In genomic region chr4:38237139-38237538, GRCh38 we compare ENCODE assay signal across 17 cellular contexts.
DNase-seq lines count a peak whose midpoint lies in the region; ATAC-seq and TF ChIP-seq lines count a peak whose summit lies in the region.
"Had no signal": no experiment of that assay in that cellular context is flagged by ENCODE, and none has a peak within 500 bp of the region (broad histone marks: within the 10 kb centered on the region; RNA-seq: fewer than 3 reads in every experiment).

No MANE protein-coding gene starts in this region.

- H3K9me3 ChIP-seq in mucosa of descending colon, result no peaks in the 10 kb centered on the region
- no peaks in the 10 kb centered on the region for H3K9me3 ChIP-seq in right atrium auricular region

- no peak overlapping the region for H3K27ac ChIP-seq in right atrium auricular region
- H3K27ac ChIP-seq: KMS-11, SJCRH30 had no signal

- H3K27me3 ChIP-seq in right atrium auricular region, result no peaks in the 10 kb centered on the region
- H3K27me3 ChIP-seq: SJCRH30 had no signal

- H3K4me1 ChIP-seq in mucosa of descending colon (ENCODE audit: low read depth) (peaks cover 5% of the 10 kb centered on the region), right atrium auricular region (no peaks in the 10 kb centered on the region)
- H3K4me1 ChIP-seq: SJCRH30 had no signal

- H3K36me3 Mint-ChIP-seq in dendritic cell treated with granulocyte-macrophage colony-stimulating factor and Interleukin-4, amounts not matched to agents 40 ng/mL and 50 ng/mL, for 4 days (ENCODE audit: low read depth), result no peaks in the 10 kb centered on the region
- H3K36me3 Mint-ChIP-seq in progenitor cell of endocrine pancreas (ENCODE audit: insufficient read depth), result no peaks in the 10 kb centered on the region
- H3K36me3 Mint-ChIP-seq: CD8-positive, alpha-beta memory T cell; natural killer cell treated with Interleukin-12 subunit alpha and Interleukin-12 subunit beta and Interleukin-15 and Interleukin-18, amount 100 ng/mL, for 72 hours had no signal

- H3K27me3 Mint-ChIP-seq in dendritic cell treated with granulocyte-macrophage colony-stimulating factor and Interleukin-4, amounts not matched to agents 40 ng/mL and 50 ng/mL, for 4 days, result peaks cover 3% of the 10 kb centered on the region
- H3K27me3 Mint-ChIP-seq in progenitor cell of endocrine pancreas, result no peaks in the 10 kb centered on the region

- peak; percentile 45 for ATAC-seq in mucosa of descending colon
- ATAC-seq: left cardiac atrium had no signal

- no peak overlapping the region for H3K4me3 ChIP-seq in mucosa of descending colon
- no peak overlapping the region for H3K4me3 ChIP-seq in right atrium auricular region
- H3K4me3 ChIP-seq: SJCRH30 had no signal

- peak; percentile 72 for DNase-seq in Daoy (ENCODE audit: low read depth)
- peak; percentile 30 for DNase-seq in NCI-H69 (lab: John Stamatoyannopoulos, UW)
- DNase-seq in mucosa of descending colon, result no peak
- no peak for DNase-seq in stimulated activated naive CD4-positive, alpha-beta T cell (lab: John Stamatoyannopoulos, UW)
- DNase-seq in right atrium auricular region (ENCODE audit: low spot score), result no peak
- no peak for DNase-seq in progenitor cell of endocrine pancreas (ENCODE audit: low spot score, unreplicated experiment)
- DNase-seq in cardiac septum (ENCODE audit: low spot score), result no peak
- DNase-seq: activated B cell treated with CpG ODN at 0.5 μM for 24 hours; activated T-cell treated with anti-CD3 and anti-CD28 coated beads for 4 hours; CD8-positive, alpha-beta memory T cell; foreskin melanocyte; H7; left cardiac atrium; SJCRH30 had no signal

- H3K4me3 Mint-ChIP-seq in dendritic cell treated with granulocyte-macrophage colony-stimulating factor and Interleukin-4, amounts not matched to agents 40 ng/mL and 50 ng/mL, for 4 days, result no peak overlapping the region
- no peak overlapping the region for H3K4me3 Mint-ChIP-seq in progenitor cell of endocrine pancreas (ENCODE audit: low read depth)
- H3K4me3 Mint-ChIP-seq: activated B cell treated with CpG ODN at 0.5 μM for 24 hours; CD8-positive, alpha-beta memory T cell; natural killer cell treated with Interleukin-12 subunit alpha and Interleukin-12 subunit beta and Interleukin-15 and Interleukin-18, amount 100 ng/mL, for 72 hours had no signal

- peak overlapping the region; percentile 1 for H3K27ac Mint-ChIP-seq in dendritic cell treated with granulocyte-macrophage colony-stimulating factor and Interleukin-4, amounts not matched to agents 40 ng/mL and 50 ng/mL, for 4 days
- H3K27ac Mint-ChIP-seq in progenitor cell of endocrine pancreas, result no peak overlapping the region
- H3K27ac Mint-ChIP-seq: activated B cell treated with CpG ODN at 0.5 μM for 24 hours; natural killer cell treated with Interleukin-12 subunit alpha and Interleukin-12 subunit beta and Interleukin-15 and Interleukin-18, amount 100 ng/mL, for 72 hours had no signal

- peaks cover 52% of the 10 kb centered on the region for H3K4me1 Mint-ChIP-seq in dendritic cell treated with granulocyte-macrophage colony-stimulating factor and Interleukin-4, amounts not matched to agents 40 ng/mL and 50 ng/mL, for 4 days (ENCODE audit: low read depth)
- peaks cover 21% of the 10 kb centered on the region for H3K4me1 Mint-ChIP-seq in progenitor cell of endocrine pancreas (ENCODE audit: low read depth)
- H3K4me1 Mint-ChIP-seq: activated B cell treated with CpG ODN at 0.5 μM for 24 hours; CD8-positive, alpha-beta memory T cell had no signal

- no peaks in the 10 kb centered on the region for H3K9me3 Mint-ChIP-seq in dendritic cell treated with granulocyte-macrophage colony-stimulating factor and Interleukin-4, amounts not matched to agents 40 ng/mL and 50 ng/mL, for 4 days
- peaks cover 12% of the 10 kb centered on the region for H3K9me3 Mint-ChIP-seq in progenitor cell of endocrine pancreas (ENCODE audit: low read depth)
- H3K9me3 Mint-ChIP-seq: CD8-positive, alpha-beta memory T cell; natural killer cell treated with Interleukin-12 subunit alpha and Interleukin-12 subunit beta and Interleukin-15 and Interleukin-18, amount 100 ng/mL, for 72 hours had no signal

- H3K36me3 ChIP-seq in mucosa of descending colon (ENCODE audit: low read depth) (no peaks in the 10 kb centered on the region), right atrium auricular region (no peaks in the 10 kb centered on the region)
- H3K36me3 ChIP-seq: SJCRH30 had no signal

- no peak for TF ChIP-seq CTCF in mucosa of descending colon (IDR thresholded peaks at IDR 0.05)
- TF ChIP-seq CTCF in right atrium auricular region (IDR thresholded peaks at IDR 0.05), result no peak
- TF ChIP-seq CTCF in progenitor cell of endocrine pancreas (IDR thresholded peaks at IDR 0.05; ENCODE audit: unreplicated experiment), result no peak

- intact Hi-C loops in dendritic cell treated with granulocyte-macrophage colony-stimulating factor and Interleukin-4, amounts not matched to agents 40 ng/mL and 50 ng/mL, for 4 days (cut with micrococcal nuclease), result no loop called here
- intact Hi-C loops in mucosa of descending colon (cut with DNase I, micrococcal nuclease), result no loop called here
- intact Hi-C loops in cardiac septum (cut with DNase I), result no loop called here

Comparison
In these comparisons a context has a peak if more than half of its experiments do, and no peak if none do; other contexts are left out.
1. DNase-seq: peak in Daoy (single experiment) and NCI-H69 (single experiment); none in mucosa of descending colon (0 of 3), stimulated activated naive CD4-positive, alpha-beta T cell (0 of 6), right atrium auricular region (single experiment), progenitor cell of endocrine pancreas (single experiment) and cardiac septum (single experiment).